ENCODE assay signal across 1 cellular context in genomic region chr6:109877727-109878075, GRCh38.
A peak's percentile ranks its signal among the peaks of the same experiment; 100 is the strongest.
TF ChIP-seq lines count a peak whose summit lies in the region.
"Not testable (repeated sequence)": the region's sequence is repeated elsewhere in the genome, so short reads cannot be mapped to it uniquely, and the experiment has no call there.

No MANE protein-coding gene starts in this region.

TF ChIP-seq in K562, 482 proteins besides CTCF, POLR2A, EP300 and RAD21 (continued from another document):
- TF ChIP-seq REST (CRISPR knock-in tag; IDR thresholded peaks at IDR 0.05; ENCODE audit: low read depth) (0 out of 2 replicates have a peak, but pooled peaks have one; percentile 14), ATF1 (tag; IDR thresholded peaks at IDR 0.05) (0 out of 2 replicates have a peak, but pooled peaks have one; percentile 18), VEZF1 (CRISPR knock-in tag; IDR thresholded peaks at IDR 0.05) (peak; percentile 64), CEBPG (tag; conservative IDR thresholded peaks at IDR 0.05 in 1 of 2, IDR thresholded peaks at IDR 0.05 in 1 of 2) (peak; percentile 65 to 81), FOSL1 (tag; conservative IDR thresholded peaks at IDR 0.05) (0 out of 2 replicates have a peak, but pooled peaks have one; percentile 25), ZNF766 (CRISPR knock-in tag; conservative IDR thresholded peaks at IDR 0.05) (peak; percentile 64), CXXC5 (CRISPR knock-in tag; IDR thresholded peaks at IDR 0.05) (peak; percentile 41; the same call in 1 of the 2 replicates), SMAD4 (CRISPR knock-in tag; conservative IDR thresholded peaks at IDR 0.05) (peak; percentile 78)
- TF ChIP-seq ATF1, CEBPG (CRISPR knock-in tag; IDR thresholded peaks at IDR 0.05): not testable (repeated sequence)
